In genomic region chr11:65477271-65478029, GRCh38 we compare ENCODE assay signal across 8 cellular contexts. TPM values are rescaled to one million over a fixed set of nuclear protein-coding genes. Genes with fewer than 3 reads are reported as not detected.
DNase-seq lines count a peak whose midpoint lies in the region; ATAC-seq and TF ChIP-seq lines count a peak whose summit lies in the region.

No MANE protein-coding gene starts in this region.

- no peaks in the 10 kb centered on the region for H3K36me3 ChIP-seq in adipocyte (ENCODE audit: control insufficient read depth, insufficient read depth, low read length, severe bottlenecking)
- no peaks in the 10 kb centered on the region for H3K36me3 ChIP-seq in heart left ventricle
- no peaks in the 10 kb centered on the region for H3K36me3 ChIP-seq in upper lobe of right lung

- peak; percentile 90 for ATAC-seq in HG02759 (IDR thresholded peaks at IDR 0.05; ENCODE audit: unreplicated experiment)
- peak; percentile 83 to 92 (median 88) for ATAC-seq in heart left ventricle
- ATAC-seq in upper lobe of right lung, result peak; percentile 96

- H3K4me1 ChIP-seq in adipocyte (ENCODE audit: control insufficient read depth, insufficient read depth, low read length) (peaks cover 55% of the 10 kb centered on the region), heart left ventricle (peaks cover 8 to 67% (median 50%) of the 10 kb centered on the region in 12 donors), upper lobe of right lung (peaks cover 46% of the 10 kb centered on the region)

- no peaks in the 10 kb centered on the region for H3K9me3 ChIP-seq in adipocyte (ENCODE audit: control insufficient read depth, low read length)
- no peaks in the 10 kb centered on the region for H3K9me3 ChIP-seq in heart left ventricle
- no peaks in the 10 kb centered on the region for H3K9me3 ChIP-seq in upper lobe of right lung

- intact Hi-C loops in heart left ventricle (cut with DNase I), result loop anchor here in 8 of 10 donors (1.0 to 2.0 kb wide), 7 partner anchors 15 to 57 kb away; partner anchors contain the start of gene MALAT1 (in 1 of the 8)
- intact Hi-C loops in posterior vena cava (cut with DNase I), result loop anchor here in 1 of 2 donors (2.0 kb wide), 1 partner anchor 15 kb away; no protein-coding TSS in a partner anchor
- intact Hi-C loops in upper lobe of right lung (cut with DNase I), result no loop called here

- no peaks in the 10 kb centered on the region for H3K27me3 ChIP-seq in adipocyte (replicated peaks; ENCODE audit: control insufficient read depth, insufficient read depth, low read length)
- no peaks in the 10 kb centered on the region for H3K27me3 ChIP-seq in heart left ventricle
- no peaks in the 10 kb centered on the region for H3K27me3 ChIP-seq in upper lobe of right lung

- peak overlapping the region; percentile 89 for H3K4me3 ChIP-seq in GM12864 (ENCODE audit: low read depth, low read length)
- H3K4me3 ChIP-seq in adipocyte (ENCODE audit: low read length), result peak overlapping the region; percentile 88
- peak overlapping the region; percentile 59 to 94 (median 80) for H3K4me3 ChIP-seq in heart left ventricle
- peak overlapping the region; percentile 73 for H3K4me3 ChIP-seq in upper lobe of right lung

- no peak for TF ChIP-seq CTCF in GM12864 (IDR thresholded peaks at IDR 0.05; ENCODE audit: low read depth, low read length, missing control alignments)
- TF ChIP-seq CTCF in heart left ventricle (IDR thresholded peaks at IDR 0.05), result no peak
- no peak for TF ChIP-seq CTCF in upper lobe of right lung (IDR thresholded peaks at IDR 0.05)

- peak overlapping the region; percentile 99 for H3K9ac ChIP-seq in adipocyte (ENCODE audit: low read length)

- 0% methylated on average over 20 to 53 of the region's 53 CpGs for WGBS in heart left ventricle, 4 donors

- peak; percentile 59 to 94 for TF ChIP-seq POLR2A in heart left ventricle (IDR thresholded peaks at IDR 0.05)

- no peak for DNase-seq in GM12864 (ENCODE audit: low read depth)
- peak; percentile 85 for DNase-seq in NCI-H1436 (lab: John Stamatoyannopoulos, UW)
- peak; percentile 96 for DNase-seq in SW480 (ENCODE audit: low spot score)
- peak; percentile 98 for DNase-seq in adipocyte (ENCODE audit: low read depth)
- peak; percentile 98 to 99 (median 99) for DNase-seq in heart left ventricle
- DNase-seq in posterior vena cava (ENCODE audit: low spot score), result peak; percentile 99
- DNase-seq in upper lobe of right lung, result peak; percentile 99

- H3K27ac ChIP-seq in heart left ventricle (peak overlapping the region; percentile 96 to 100 (median 100)), upper lobe of right lung (peak overlapping the region; percentile 99)

RNA-seq across cellular contexts. Expression of gene MALAT1, which starts 21.4 kb away (rescaled TPM):
- total RNA-seq in heart left ventricle, result 1,000 to 10,000 TPM; 1,047 to 9,662 (median 6,606) TPM
- 1,000 to 10,000 TPM; 1,168 to 4,497 TPM for polyA plus RNA-seq in heart left ventricle
- total RNA-seq in posterior vena cava, result 1,000 to 10,000 TPM; 9,235 to 9,828 TPM
- total RNA-seq in upper lobe of right lung, result 11,917 TPM

RNA-seq across cellular contexts. Expression of gene SCYL1, which starts 47.4 kb away (rescaled TPM):
- total RNA-seq in heart left ventricle (100 to 1,000 TPM in 1 of 9 donors, 10 to 100 TPM in 8; 51.6 to 135 (median 62.2) TPM), posterior vena cava (10 to 100 TPM; 66.3 to 74.3 TPM), upper lobe of right lung (74.4 TPM)
- 10 to 100 TPM; 86.6 to 90.2 TPM for polyA plus RNA-seq in heart left ventricle

RNA-seq across cellular contexts. Expression of gene NEAT1, which starts 54.9 kb away (rescaled TPM):
- total RNA-seq in heart left ventricle, result 100 to 1,000 TPM in 7 of 9 donors, 10 to 100 TPM in 2; 17.0 to 760 (median 507) TPM
- 100 to 1,000 TPM; 104 to 532 TPM for polyA plus RNA-seq in heart left ventricle
- 1,000 to 10,000 TPM in 1 of 2 donors, 100 to 1,000 TPM in 1; 742 to 1,004 TPM for total RNA-seq in posterior vena cava
- total RNA-seq in upper lobe of right lung, result 1,120 TPM
